In genomic region chr17:2172447-2172938, GRCh38 we compare ENCODE assay signal across 10 cellular contexts.
A peak's percentile ranks its signal among the peaks of the same experiment; 100 is the strongest.
DNase-seq lines count a peak whose midpoint lies in the region; ATAC-seq, FAIRE-seq and TF ChIP-seq lines count a peak whose summit lies in the region.
"Had no signal": no experiment of that assay in that cellular context is flagged by ENCODE, and none has a peak within 500 bp of the region (broad histone marks: within the 10 kb centered on the region; RNA-seq: fewer than 3 reads in every experiment).

No MANE protein-coding gene starts in this region.

- ATAC-seq in SK-N-SH treated with all-trans-retinoic acid at 6 μM for 48 hours (peak; percentile 58), pancreas (peak; percentile 31 to 46 (median 44)), HG02763 (IDR thresholded peaks at IDR 0.05; ENCODE audit: unreplicated experiment) (no peak)
- ATAC-seq: CD8-positive, alpha-beta T cell; stimulated activated memory B cell treated with anti-CD40 and anti-IgM and Interleukin-4, amounts not matched to agents 10 μg/mL and 1 μg/mL and 100 μg/mL, for 72 hours had no signal

- no peak for FAIRE-seq in pancreas (lab: Jason Lieb, UNC)

- 15 to 18% methylated on average over 11 of the region's 11 CpGs for WGBS in pancreas, 2 donors

- H3K36me3 ChIP-seq in pancreas = peaks cover 0 to 10% (median 0%) of the 10 kb centered on the region in 3 donors

- H3K4me1 ChIP-seq in pancreas = peaks cover 22 to 43% (median 38%) of the 10 kb centered on the region in 3 donors

- H3K9me3 ChIP-seq in pancreas = no peaks in the 10 kb centered on the region

- peak overlapping the region; percentile 62 to 96 (median 78) for H3K27ac ChIP-seq in pancreas

- intact Hi-C loops in pancreas (cut with DNase I) = no loop called here

- DNase-seq in AG20443 (ENCODE audit: low spot score) (peak; percentile 47), glomerular endothelial cell (ENCODE audit: extremely low read depth, low read depth, low spot score) (peak; percentile 90), pancreas (peak in 5 of 6 donors; percentile 46 to 64 (median 55)), NCI-H1417 treated with DMSO at 0.1 percent for 48 hours (lab: John Stamatoyannopoulos, UW) (no peak), DMS 273 treated with DMSO at 0.1 percent for 48 hours (lab: John Stamatoyannopoulos, UW) (no peak), NAMALWA (ENCODE audit: low spot score) (no peak)
- DNase-seq: CD8-positive, alpha-beta T cell had no signal

- H3K27me3 ChIP-seq in pancreas = no peaks in the 10 kb centered on the region

- H3K4me3 ChIP-seq in pancreas = peak overlapping the region in 1 of 4 donors; percentile 24

- TF ChIP-seq CTCF in pancreas (IDR thresholded peaks at IDR 0.05) = no peak

TF ChIP-seq in SK-N-SH treated with all-trans-retinoic acid at 6 μM for 48 hours, 23 proteins besides CTCF, POLR2A, EP300 and RAD21:
- TF ChIP-seq ZNF70 (CRISPR knock-in tag; IDR thresholded peaks at IDR 0.05) (no peak), ISL1 (CRISPR knock-in tag; IDR thresholded peaks at IDR 0.05) (peak; percentile 36; the same call in 1 of the 2 replicates), GLIS3 (CRISPR knock-in tag; IDR thresholded peaks at IDR 0.05) (no peak), ZFP3 (CRISPR knock-in tag; IDR thresholded peaks at IDR 0.05) (no peak; the same call in 1 of the 2 replicates), ESRRG (CRISPR knock-in tag; IDR thresholded peaks at IDR 0.05) (0 out of 2 replicates have a peak, but pooled peaks have one; percentile 47), PPARA (CRISPR knock-in tag; IDR thresholded peaks at IDR 0.05; ENCODE audit: borderline replicate concordance) (no peak), ZC3H10 (CRISPR knock-in tag; IDR thresholded peaks at IDR 0.05) (no peak), BACH2 (CRISPR knock-in tag; IDR thresholded peaks at IDR 0.05; ENCODE audit: borderline replicate concordance) (0 out of 2 replicates have a peak, but pooled peaks have one; percentile 11), SNAI2 (CRISPR knock-in tag; IDR thresholded peaks at IDR 0.05) (peak; percentile 47; the same call in 1 of the 2 replicates)

Comparison
In these comparisons a context has a peak if more than half of its experiments do, and no peak if none do; other contexts are left out.
1. DNase-seq: peak in AG20443 (single experiment), glomerular endothelial cell (single experiment) and pancreas (5 of 6); none in NCI-H1417 treated with DMSO at 0.1 percent for 48 hours (single experiment), DMS 273 treated with DMSO at 0.1 percent for 48 hours (single experiment) and NAMALWA (single experiment).